In the genomic region with DNA sequence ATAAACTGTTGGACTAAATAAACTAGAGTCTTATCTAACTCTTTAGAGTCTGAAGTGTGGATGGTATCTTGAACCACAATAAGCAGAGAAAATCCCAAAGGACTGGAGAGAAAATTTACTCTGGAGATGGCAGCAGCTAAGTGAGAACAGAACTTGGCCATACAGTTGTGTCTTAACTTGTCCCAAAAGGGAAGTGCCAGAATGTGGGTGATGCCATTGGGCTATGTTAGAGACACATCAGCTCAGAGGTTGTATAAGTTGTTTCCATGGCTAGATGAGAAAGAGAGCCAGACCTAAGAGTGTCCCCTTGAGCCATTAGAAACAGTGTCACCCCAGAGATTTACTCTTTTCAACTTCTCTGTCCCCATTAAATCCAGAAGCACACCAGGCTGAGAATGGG, we compare ENCODE assay signal across 15 cellular contexts. TPM values are rescaled to one million over a fixed set of nuclear protein-coding genes. Genes with fewer than 3 reads are reported as not detected.
DNase-seq lines count a peak whose midpoint lies in the region; ATAC-seq, FAIRE-seq and TF ChIP-seq lines count a peak whose summit lies in the region.
"Had no signal": no experiment of that assay in that cellular context is flagged by ENCODE, and none has a peak within 500 bp of the region (broad histone marks: within the 10 kb centered on the region; RNA-seq: fewer than 3 reads in every experiment).

No MANE protein-coding gene starts in this region.

- H3K36me3 ChIP-seq in OCI-LY1 (ENCODE audit: insufficient read depth, low read length) (no peaks in the 10 kb centered on the region), esophagus squamous epithelium (peaks cover 0 to 4% (median 0%) of the 10 kb centered on the region in 3 donors), skeletal muscle satellite cell (ENCODE audit: insufficient read depth, low read length) (no peaks in the 10 kb centered on the region)

- H3F3A ChIP-seq in OCI-LY1 (ENCODE audit: insufficient read depth, low read length), result no peaks in the 10 kb centered on the region

- no peak for FAIRE-seq in GM12891 (lab: Jason Lieb, UNC)
- FAIRE-seq: GM19239 had no signal

- H3K4me2 ChIP-seq in OCI-LY1 (ENCODE audit: low read length), result peak overlapping the region; percentile 44; the same call in 1 of the 2 replicates
- no peak overlapping the region for H3K4me2 ChIP-seq in skeletal muscle satellite cell (ENCODE audit: low read length)
- H3K4me2 ChIP-seq: GM23338 had no signal

- TF ChIP-seq CTCF in OCI-LY1 (IDR thresholded peaks at IDR 0.05; ENCODE audit: low read length) (no peak), esophagus squamous epithelium (IDR thresholded peaks at IDR 0.05) (no peak)

- no peak for DNase-seq in GM12891 (ENCODE audit: insufficient read length, low spot score)
- DNase-seq in esophagus squamous epithelium (lab: John Stamatoyannopoulos, UW), result no peak
- DNase-seq in AG20443 (ENCODE audit: low spot score), result no peak
- DNase-seq in NCI-H2227 treated with DMSO at 0.1 percent for 48 hours (lab: John Stamatoyannopoulos, UW), result no peak
- no peak for DNase-seq in GM19238 (ENCODE audit: insufficient read length, low spot score)
- DNase-seq: activated CD4-positive, CD25-positive, alpha-beta regulatory T cell treated with anti-CD3 and anti-CD28 coated beads, Interleukin-2, amount 50 U/mL, for 72 hours; activated naive CD8-positive, alpha-beta T cell treated with anti-CD3 and anti-CD28 coated beads for 36 hours; NCI-H2081; SW 1271 had no signal

- ATAC-seq in activated CD4-positive, CD25-positive, alpha-beta regulatory T cell treated with anti-CD3 and anti-CD28 coated beads, Interleukin-2, amount 50 U/mL, for 24 hours, result no peak
- ATAC-seq: GM23338 had no signal

- H2AFZ ChIP-seq in OCI-LY1 (ENCODE audit: low read length), result no peak overlapping the region
- H2AFZ ChIP-seq: GM23338, parathyroid adenoma had no signal

- intact Hi-C loops in esophagus squamous epithelium (cut with DNase I), result no loop called here

- no peaks in the 10 kb centered on the region for H4K20me1 ChIP-seq in OCI-LY1 (ENCODE audit: insufficient read depth, low read length)

- no peak for TF ChIP-seq POLR2A in GM12891 (IDR thresholded peaks at IDR 0.05; ENCODE audit: low read depth, low read length)
- TF ChIP-seq POLR2A in esophagus squamous epithelium (IDR thresholded peaks at IDR 0.05), result no peak

- H3K9me2 ChIP-seq in OCI-LY1 (ENCODE audit: low read depth, low read length), result no peaks in the 10 kb centered on the region

- no peaks in the 10 kb centered on the region for H3K27me3 ChIP-seq in OCI-LY1 (ENCODE audit: insufficient read depth, low read length)
- H3K27me3 ChIP-seq in esophagus squamous epithelium, result no peaks in the 10 kb centered on the region
- no peaks in the 10 kb centered on the region for H3K27me3 ChIP-seq in skeletal muscle satellite cell (ENCODE audit: control insufficient read depth, insufficient read depth, low read length)

- H3K9me3 ChIP-seq in OCI-LY1 (ENCODE audit: low read length) (no peaks in the 10 kb centered on the region), esophagus squamous epithelium (no peaks in the 10 kb centered on the region), skeletal muscle satellite cell (replicated peaks; ENCODE audit: low read length) (no peaks in the 10 kb centered on the region)

- H3K9ac ChIP-seq in OCI-LY1 (ENCODE audit: low read length) (no peak overlapping the region), skeletal muscle satellite cell (ENCODE audit: low read depth, low read length) (peak overlapping the region; percentile 46)
- H3K9ac ChIP-seq: parathyroid adenoma had no signal

- H3K27ac ChIP-seq in OCI-LY1 (ENCODE audit: low read depth, low read length, poor library complexity, severe bottlenecking) (peak overlapping the region; percentile 33), esophagus squamous epithelium (peak overlapping the region; percentile 39 to 74 (median 69))
- H3K27ac ChIP-seq: parathyroid adenoma had no signal

- no peaks in the 10 kb centered on the region for H3K79me2 ChIP-seq in OCI-LY1 (ENCODE audit: insufficient read depth, low read length)

- H3K4me3 ChIP-seq in OCI-LY1 (ENCODE audit: low read depth, low read length, poor library complexity, severe bottlenecking) (no peak overlapping the region), esophagus squamous epithelium (no peak overlapping the region), skeletal muscle satellite cell (ENCODE audit: low read length) (no peak overlapping the region)
- H3K4me3 ChIP-seq: GM23338 had no signal

- H3K4me1 ChIP-seq in OCI-LY1 (ENCODE audit: insufficient read depth, low read length, severe bottlenecking) (peaks cover 71% of the 10 kb centered on the region), esophagus squamous epithelium (peaks cover 45 to 93% (median 73%) of the 10 kb centered on the region in 3 donors), skeletal muscle satellite cell (ENCODE audit: control insufficient read depth, insufficient read depth, low read length) (peaks cover 61% of the 10 kb centered on the region)

TF ChIP-seq in GM12891, 5 proteins besides CTCF, POLR2A, EP300 and RAD21:
- no peak for TF ChIP-seq PAX5 (IDR thresholded peaks at IDR 0.05; ENCODE audit: insufficient read depth, low read length, severe bottlenecking)
- TF ChIP-seq SPI1 (IDR thresholded peaks at IDR 0.05; ENCODE audit: low read depth, low read length), result peak; percentile 65

RNA-seq across cellular contexts. Expression of a gene that starts 36.2 kb away (rescaled TPM):
- polyA plus RNA-seq in GM12891 (2012; ENCODE audit: low read depth, missing spikeins), result 0.56 TPM
- total RNA-seq in esophagus squamous epithelium, result 10 to 100 TPM; 30.3 to 80.7 (median 34.3) TPM
- total RNA-seq in skeletal muscle satellite cell (2012; rRNA removed), result 33.0 and 40.2 TPM in 2 replicates
